30 cellular contexts compared by ENCODE assay signal in the genomic region with DNA sequence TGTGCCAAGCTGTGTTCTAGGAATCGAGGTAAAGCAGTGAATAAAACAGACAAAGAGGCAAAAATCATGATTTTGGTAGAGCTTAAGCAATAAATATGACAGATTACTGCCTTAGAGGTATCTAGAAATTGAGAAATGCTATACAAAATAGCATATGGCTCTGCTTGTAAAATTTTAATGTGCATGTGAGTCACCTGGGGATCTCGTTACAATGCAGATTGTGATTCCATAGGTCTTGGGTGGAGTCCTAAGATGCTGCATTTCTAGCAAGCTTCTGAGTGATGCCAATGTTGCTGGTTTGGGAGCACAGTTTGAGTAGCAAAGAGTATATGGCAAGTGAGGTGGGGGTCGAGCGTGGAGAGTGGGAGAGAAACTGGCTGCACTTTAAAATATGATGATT.
"Had no signal": no experiment of that assay in that cellular context is flagged by ENCODE, and none has a peak within 500 bp of the region (broad histone marks: within the 10 kb centered on the region; RNA-seq: fewer than 3 reads in every experiment).

No MANE protein-coding gene starts in this region.

- H3K4me3 ChIP-seq: adrenal gland, body of pancreas, esophagus squamous epithelium, gastrocnemius medialis, heart left ventricle had no signal

- H3K9me3 ChIP-seq: adrenal gland, body of pancreas, esophagus squamous epithelium, gastrocnemius medialis, heart left ventricle had no signal

- H3K4me3 Mint-ChIP-seq: activated B cell treated with CpG ODN at 0.5 μM for 24 hours; activated CD8-positive, alpha-beta T cell treated with anti-CD3 and anti-CD28 coated beads for 36 hours; activated naive CD4-positive, alpha-beta T cell treated with anti-CD3 and anti-CD28 coated beads for 36 hours; activated naive CD4-positive, alpha-beta T cell treated with anti-CD3 and anti-CD28 coated beads, Interleukin-2, amount 50 U/mL, for 24 hours; activated naive CD8-positive, alpha-beta T cell treated with anti-CD3 and anti-CD28 coated beads for 36 hours; activated naive CD8-positive, alpha-beta T cell treated with anti-CD3 and anti-CD28 coated beads, Interleukin-2, amount 50 U/mL, for 24 hours; activated T-helper 1 cell treated with anti-CD3 and anti-CD28 coated beads, Interleukin-12 subunit alpha, Interleukin-12 subunit beta, Interleukin-2, Interleukin-4 antibody, amounts not matched to agents 30 ng/mL and 10 ng/mL and 1 ng/mL, durations not matched to agents 14 hours and 24 hours and 36 hours; T-helper 17 cell; T-helper 2 cell treated with Interferon-gamma antibody and Interleukin-4, amounts not matched to agents 5 μg/mL and 100 μg/mL, for 36 hours had no signal

- H3K4me1 Mint-ChIP-seq: activated B cell treated with CpG ODN at 0.5 μM for 24 hours; activated naive CD4-positive, alpha-beta T cell treated with anti-CD3 and anti-CD28 coated beads, Interleukin-2, amount 50 U/mL, for 24 hours; activated naive CD8-positive, alpha-beta T cell treated with anti-CD3 and anti-CD28 coated beads for 36 hours; activated naive CD8-positive, alpha-beta T cell treated with anti-CD3 and anti-CD28 coated beads, Interleukin-2, amount 50 U/mL, for 24 hours; T-helper 17 cell had no signal

- H3K27me3 Mint-ChIP-seq: activated B cell treated with CpG ODN at 0.5 μM for 24 hours; activated CD8-positive, alpha-beta T cell treated with anti-CD3 and anti-CD28 coated beads for 36 hours; activated naive CD4-positive, alpha-beta T cell treated with anti-CD3 and anti-CD28 coated beads, Interleukin-2, amount 50 U/mL, for 24 hours; activated naive CD8-positive, alpha-beta T cell treated with anti-CD3 and anti-CD28 coated beads for 36 hours; activated naive CD8-positive, alpha-beta T cell treated with anti-CD3 and anti-CD28 coated beads, Interleukin-2, amount 50 U/mL, for 24 hours; T-helper 17 cell had no signal

- H3K27ac ChIP-seq: adrenal gland, body of pancreas, epithelial cell of prostate, esophagus squamous epithelium, gastrocnemius medialis, heart left ventricle, WERI-Rb-1 had no signal

- H3K36me3 Mint-ChIP-seq: activated naive CD4-positive, alpha-beta T cell treated with anti-CD3 and anti-CD28 coated beads, Interleukin-2, amount 50 U/mL, for 24 hours; activated naive CD8-positive, alpha-beta T cell treated with anti-CD3 and anti-CD28 coated beads for 36 hours had no signal

- ATAC-seq: activated CD4-positive, CD25-positive, alpha-beta regulatory T cell treated with anti-CD3 and anti-CD28 coated beads, Interleukin-2, amount 50 U/mL, for 24 hours; activated CD8-positive, alpha-beta T cell treated with anti-CD3 and anti-CD28 coated beads for 36 hours; activated naive CD8-positive, alpha-beta T cell treated with anti-CD3 and anti-CD28 coated beads, Interleukin-2, amount 50 U/mL, for 24 hours; body of pancreas; gastrocnemius medialis; heart left ventricle; T-helper 17 cell had no signal

- H3K27me3 ChIP-seq: adrenal gland, body of pancreas, esophagus squamous epithelium, gastrocnemius medialis had no signal

- H3K36me3 ChIP-seq: adrenal gland, esophagus squamous epithelium, gastrocnemius medialis, heart left ventricle, WERI-Rb-1 had no signal

- DNase-seq: activated B cell treated with CpG ODN at 0.5 μM for 24 hours; activated CD4-positive, alpha-beta T cell treated with anti-CD3 and anti-CD28 coated beads for 48 hours; activated CD4-positive, alpha-beta T cell treated with anti-CD3 and anti-CD28 coated beads, Interleukin-2, amount 50 U/mL, for 1 hour; activated CD4-positive, alpha-beta T cell treated with anti-CD3 and anti-CD28 coated beads, Interleukin-2, amount 50 U/mL, for 48 hours; activated CD8-positive, alpha-beta memory T cell treated with anti-CD3 and anti-CD28 coated beads for 24 hours; activated CD8-positive, alpha-beta T cell treated with anti-CD3 and anti-CD28 coated beads for 36 hours; activated effector memory CD4-positive, alpha-beta T cell treated with anti-CD3 and anti-CD28 coated beads, Interleukin-2, amount 50 U/mL, for 16 hours; activated naive CD4-positive, alpha-beta T cell treated with anti-CD3 and anti-CD28 coated beads for 36 hours; activated naive CD8-positive, alpha-beta T cell treated with anti-CD3 and anti-CD28 coated beads for 36 hours; activated naive CD8-positive, alpha-beta T cell treated with anti-CD3 and anti-CD28 coated beads, Interleukin-2, amount 50 U/mL, for 24 hours; activated T-cell treated with anti-CD3 and anti-CD28 coated beads, Interleukin-2, amount 50 U/mL, for 48 hours; adrenal gland; amygdala; aorta; body of pancreas; caudate nucleus; effector CD8-positive, alpha-beta T cell; esophagus squamous epithelium; gastrocnemius medialis; glutamatergic neuron; heart left ventricle; T-helper 1 cell; T-helper 17 cell; T1000; WERI-Rb-1 had no signal

- H3K4me1 ChIP-seq: adrenal gland, body of pancreas, esophagus squamous epithelium, gastrocnemius medialis, heart left ventricle had no signal

- H3K9me3 Mint-ChIP-seq: activated B cell treated with CpG ODN at 0.5 μM for 24 hours; activated CD8-positive, alpha-beta T cell treated with anti-CD3 and anti-CD28 coated beads for 36 hours; activated naive CD4-positive, alpha-beta T cell treated with anti-CD3 and anti-CD28 coated beads for 36 hours; activated naive CD4-positive, alpha-beta T cell treated with anti-CD3 and anti-CD28 coated beads, Interleukin-2, amount 50 U/mL, for 24 hours; activated naive CD8-positive, alpha-beta T cell treated with anti-CD3 and anti-CD28 coated beads, Interleukin-2, amount 50 U/mL, for 24 hours; activated T-helper 1 cell treated with anti-CD3 and anti-CD28 coated beads, Interleukin-12 subunit alpha, Interleukin-12 subunit beta, Interleukin-2, Interleukin-4 antibody, amounts not matched to agents 30 ng/mL and 10 ng/mL and 1 ng/mL, durations not matched to agents 14 hours and 24 hours and 36 hours; T-helper 2 cell treated with Interferon-gamma antibody and Interleukin-4, amounts not matched to agents 5 μg/mL and 100 μg/mL, for 36 hours had no signal
